Comparison of ENCODE assay signal across 1 cellular context in genomic region chr2:148653437-148653836, GRCh38.
A peak's percentile ranks its signal among the peaks of the same experiment; 100 is the strongest.
TF ChIP-seq lines count a peak whose summit lies in the region.

No MANE protein-coding gene starts in this region.

TF ChIP-seq in K562, 482 proteins besides CTCF, POLR2A, EP300 and RAD21 (continued from another document):
- TF ChIP-seq ARID4B (CRISPR knock-in tag; IDR thresholded peaks at IDR 0.05) = no peak
- no peak for TF ChIP-seq PBX2 (CRISPR knock-in tag; IDR thresholded peaks at IDR 0.05; ENCODE audit: low read depth)
- 0 out of 2 replicates have a peak, but pooled peaks have one; percentile 6 for TF ChIP-seq PBX2 (tag; conservative IDR thresholded peaks at IDR 0.05; ENCODE audit: low read depth)
- no peak for TF ChIP-seq CREM (IDR thresholded peaks at IDR 0.05; ENCODE audit: low read depth)
- TF ChIP-seq ELF4 (CRISPR knock-in tag; IDR thresholded peaks at IDR 0.05) = no peak
- TF ChIP-seq CBFA2T2 (conservative IDR thresholded peaks at IDR 0.05) = peak; percentile 33; the same call in 1 of the 2 replicates
- no peak for TF ChIP-seq FOXJ2 (tag; IDR thresholded peaks at IDR 0.05)
- TF ChIP-seq HNRNPK (IDR thresholded peaks at IDR 0.05; ENCODE audit: low read depth, low read length, poor library complexity, severe bottlenecking) = no peak
- no peak for TF ChIP-seq BRF2 (IDR thresholded peaks at IDR 0.05; ENCODE audit: borderline replicate concordance, insufficient read depth, insufficient read length)
- peak; percentile 42 for TF ChIP-seq TEAD4 (IDR thresholded peaks at IDR 0.05; ENCODE audit: low read length)
- no peak for TF ChIP-seq TEAD4 (CRISPR knock-in tag; IDR thresholded peaks at IDR 0.05; ENCODE audit: borderline replicate concordance)
- no peak for TF ChIP-seq PHF20 (IDR thresholded peaks at IDR 0.05; ENCODE audit: partially characterized antibody)
- TF ChIP-seq CSDE1 (IDR thresholded peaks at IDR 0.05) = no peak
- no peak for TF ChIP-seq ZNF639 (CRISPR knock-in tag; conservative IDR thresholded peaks at IDR 0.05 in 1 of 2, IDR thresholded peaks at IDR 0.05 in 1 of 2)
- peak; percentile 49; the same call in 1 of the 2 replicates for TF ChIP-seq DPF2 (IDR thresholded peaks at IDR 0.05)
- no peak for TF ChIP-seq ZNF24 (IDR thresholded peaks at IDR 0.05)
- TF ChIP-seq SNIP1 (IDR thresholded peaks at IDR 0.05; ENCODE audit: low read depth) = no peak
- no peak for TF ChIP-seq KDM1A (IDR thresholded peaks at IDR 0.05)
- TF ChIP-seq FOXJ3 (CRISPR knock-in tag; IDR thresholded peaks at IDR 0.05) = no peak
- no peak for TF ChIP-seq NFATC3 (IDR thresholded peaks at IDR 0.05)
- TF ChIP-seq IRF9 (tag; IDR thresholded peaks at IDR 0.05) = no peak
- TF ChIP-seq HDAC6 (IDR thresholded peaks at IDR 0.05; ENCODE audit: low read depth, low read length) = no peak
- 0 out of 2 replicates have a peak, but pooled peaks have one; percentile 5 for TF ChIP-seq MAFG (tag; conservative IDR thresholded peaks at IDR 0.05)
